ENCODE assay signal across 8 cellular contexts in genomic region chr11:9573775-9574555, GRCh38. TPM values are rescaled to one million over a fixed set of nuclear protein-coding genes. Genes with fewer than 3 reads are reported as not detected.
DNase-seq lines count a peak whose midpoint lies in the region; ATAC-seq, FAIRE-seq and TF ChIP-seq lines count a peak whose summit lies in the region.

No MANE protein-coding gene starts in this region.

- H3K4me3 Mint-ChIP-seq in activated CD8-positive, alpha-beta memory T cell treated with anti-CD3 and anti-CD28 coated beads, Interleukin-2, amount 10 ng/mL, durations not matched to agents 7 days and 5 days: peak overlapping the region; percentile 89
- peak overlapping the region; percentile 82 for H3K4me3 Mint-ChIP-seq in natural killer cell treated with Interleukin-12 subunit alpha and Interleukin-12 subunit beta and Interleukin-15 and Interleukin-18, amount 100 ng/mL, for 72 hours

- H3K27me3 ChIP-seq in SJCRH30 (no peaks in the 10 kb centered on the region), endocrine pancreas (ENCODE audit: control insufficient read depth, insufficient read depth, low read length) (no peaks in the 10 kb centered on the region)

- peak overlapping the region; percentile 89 for H3K27ac ChIP-seq in SJCRH30

- H3K9ac ChIP-seq in endocrine pancreas (ENCODE audit: control insufficient read depth, insufficient read depth, low read length): peak overlapping the region; percentile 94

- no peaks in the 10 kb centered on the region for H3K9me3 ChIP-seq in SJCRH30 (replicated peaks)
- no peaks in the 10 kb centered on the region for H3K9me3 ChIP-seq in endocrine pancreas (ENCODE audit: control insufficient read depth, low read length)

- peaks cover 30% of the 10 kb centered on the region for H3K4me1 ChIP-seq in SJCRH30
- H3K4me1 ChIP-seq in endocrine pancreas (ENCODE audit: control insufficient read depth, insufficient read depth, low read length): peaks cover 21% of the 10 kb centered on the region

- DNase-seq in activated CD8-positive, alpha-beta memory T cell treated with anti-CD3 and anti-CD28 coated beads, Interleukin-2, amount 10 ng/mL, durations not matched to agents 7 days and 5 days: peak; percentile 51
- DNase-seq in activated CD8-positive, alpha-beta memory T cell treated with anti-CD3 and anti-CD28 coated beads, Interleukin-2, amount 50 U/mL, for 48 hours: no peak
- DNase-seq in SJCRH30: peak; percentile 40 to 49
- peak; percentile 65 for DNase-seq in natural killer cell treated with Interleukin-12 subunit alpha and Interleukin-12 subunit beta and Interleukin-15 and Interleukin-18, amount 100 ng/mL, for 72 hours (ENCODE audit: low spot score)
- no peak for DNase-seq in H54 (ENCODE audit: insufficient read length, low spot score)
- no peak for DNase-seq in NCI-H226

- H3K27me3 Mint-ChIP-seq in activated CD8-positive, alpha-beta memory T cell treated with anti-CD3 and anti-CD28 coated beads, Interleukin-2, amount 10 ng/mL, durations not matched to agents 7 days and 5 days: peaks cover 8% of the 10 kb centered on the region
- peaks cover 0 to 6% of the 10 kb centered on the region in 2 donors for H3K27me3 Mint-ChIP-seq in natural killer cell treated with Interleukin-12 subunit alpha and Interleukin-12 subunit beta and Interleukin-15 and Interleukin-18, amount 100 ng/mL, for 72 hours

- CTCF ChIA-PET in activated CD8-positive, alpha-beta memory T cell treated with anti-CD3 and anti-CD28 coated beads, Interleukin-2, amount 10 ng/mL, durations not matched to agents 7 days and 5 days (lab: Charles Lee): interaction anchor here (0.5 to 7.7 kb wide), 10 partner anchors 9 to 730 kb away, joined by 3 to 78 read pairs (median 4); partner anchors contain the start of gene ZNF143

- FAIRE-seq in H54 (lab: Jason Lieb, UNC): no peak

- peaks cover 38% of the 10 kb centered on the region for H3K36me3 ChIP-seq in SJCRH30
- H3K36me3 ChIP-seq in endocrine pancreas (ENCODE audit: control insufficient read depth, insufficient read depth, low read length): no peaks in the 10 kb centered on the region

- H3K27ac Mint-ChIP-seq in activated CD8-positive, alpha-beta memory T cell treated with anti-CD3 and anti-CD28 coated beads, Interleukin-2, amount 10 ng/mL, durations not matched to agents 7 days and 5 days: peak overlapping the region; percentile 82
- peak overlapping the region; percentile 76 to 82 for H3K27ac Mint-ChIP-seq in natural killer cell treated with Interleukin-12 subunit alpha and Interleukin-12 subunit beta and Interleukin-15 and Interleukin-18, amount 100 ng/mL, for 72 hours

- ATAC-seq in activated CD8-positive, alpha-beta memory T cell treated with anti-CD3 and anti-CD28 coated beads, Interleukin-2, amount 10 ng/mL, durations not matched to agents 7 days and 5 days: peak; percentile 47
- peak; percentile 15 for ATAC-seq in HG02623 (IDR thresholded peaks at IDR 0.05; ENCODE audit: unreplicated experiment)
- ATAC-seq in natural killer cell treated with Interleukin-12 subunit alpha and Interleukin-12 subunit beta and Interleukin-15 and Interleukin-18, amount 100 ng/mL, for 72 hours: peak in 1 of 2 donors; percentile 59

- H3K9me3 Mint-ChIP-seq in activated CD8-positive, alpha-beta memory T cell treated with anti-CD3 and anti-CD28 coated beads, Interleukin-2, amount 10 ng/mL, durations not matched to agents 7 days and 5 days (ENCODE audit: low read depth): no peaks in the 10 kb centered on the region
- H3K9me3 Mint-ChIP-seq in natural killer cell treated with Interleukin-12 subunit alpha and Interleukin-12 subunit beta and Interleukin-15 and Interleukin-18, amount 100 ng/mL, for 72 hours: no peaks in the 10 kb centered on the region

- H3K36me3 Mint-ChIP-seq in activated CD8-positive, alpha-beta memory T cell treated with anti-CD3 and anti-CD28 coated beads, Interleukin-2, amount 10 ng/mL, durations not matched to agents 7 days and 5 days: peaks cover 43% of the 10 kb centered on the region
- H3K36me3 Mint-ChIP-seq in natural killer cell treated with Interleukin-12 subunit alpha and Interleukin-12 subunit beta and Interleukin-15 and Interleukin-18, amount 100 ng/mL, for 72 hours: peaks cover 34% of the 10 kb centered on the region

- H3K4me3 ChIP-seq in SJCRH30 (peak overlapping the region; percentile 79), endocrine pancreas (ENCODE audit: control insufficient read depth, insufficient read depth, low read length) (no peak overlapping the region)

- no peak for TF ChIP-seq POLR2A in H54 (IDR thresholded peaks at IDR 0.05; ENCODE audit: low read depth, low read length)

- peaks cover 35% of the 10 kb centered on the region for H3K4me1 Mint-ChIP-seq in activated CD8-positive, alpha-beta memory T cell treated with anti-CD3 and anti-CD28 coated beads, Interleukin-2, amount 10 ng/mL, durations not matched to agents 7 days and 5 days
- H3K4me1 Mint-ChIP-seq in natural killer cell treated with Interleukin-12 subunit alpha and Interleukin-12 subunit beta and Interleukin-15 and Interleukin-18, amount 100 ng/mL, for 72 hours (ENCODE audit: low read depth in 2 of 2): peaks cover 25 to 39% of the 10 kb centered on the region in 2 donors

RNA-seq across cellular contexts. Expression of gene WEE1, which starts 0.5 kb away (rescaled TPM):
- total RNA-seq in activated CD8-positive, alpha-beta memory T cell treated with anti-CD3 and anti-CD28 coated beads, Interleukin-2, amount 10 ng/mL, durations not matched to agents 7 days and 5 days: 10 to 100 TPM; 76.8 to 83.3 TPM
- 102 and 120 TPM in 2 replicates for total RNA-seq in SJCRH30 (2014; rRNA removed; shearing (Covaris generic))
- 10 to 100 TPM; 28.0 to 63.8 TPM for total RNA-seq in natural killer cell treated with Interleukin-12 subunit alpha and Interleukin-12 subunit beta and Interleukin-15 and Interleukin-18, amount 100 ng/mL, for 72 hours

Comparison
In these comparisons a context has a peak if more than half of its experiments do, and no peak if none do; other contexts are left out.
1. DNase-seq: peak in activated CD8-positive, alpha-beta memory T cell treated with anti-CD3 and anti-CD28 coated beads, Interleukin-2, amount 10 ng/mL, durations not matched to agents 7 days and 5 days (single experiment), SJCRH30 (2 of 2) and natural killer cell treated with Interleukin-12 subunit alpha and Interleukin-12 subunit beta and Interleukin-15 and Interleukin-18, amount 100 ng/mL, for 72 hours (single experiment); none in activated CD8-positive, alpha-beta memory T cell treated with anti-CD3 and anti-CD28 coated beads, Interleukin-2, amount 50 U/mL, for 48 hours (single experiment), H54 (single experiment) and NCI-H226 (single experiment).